In the genomic region with DNA sequence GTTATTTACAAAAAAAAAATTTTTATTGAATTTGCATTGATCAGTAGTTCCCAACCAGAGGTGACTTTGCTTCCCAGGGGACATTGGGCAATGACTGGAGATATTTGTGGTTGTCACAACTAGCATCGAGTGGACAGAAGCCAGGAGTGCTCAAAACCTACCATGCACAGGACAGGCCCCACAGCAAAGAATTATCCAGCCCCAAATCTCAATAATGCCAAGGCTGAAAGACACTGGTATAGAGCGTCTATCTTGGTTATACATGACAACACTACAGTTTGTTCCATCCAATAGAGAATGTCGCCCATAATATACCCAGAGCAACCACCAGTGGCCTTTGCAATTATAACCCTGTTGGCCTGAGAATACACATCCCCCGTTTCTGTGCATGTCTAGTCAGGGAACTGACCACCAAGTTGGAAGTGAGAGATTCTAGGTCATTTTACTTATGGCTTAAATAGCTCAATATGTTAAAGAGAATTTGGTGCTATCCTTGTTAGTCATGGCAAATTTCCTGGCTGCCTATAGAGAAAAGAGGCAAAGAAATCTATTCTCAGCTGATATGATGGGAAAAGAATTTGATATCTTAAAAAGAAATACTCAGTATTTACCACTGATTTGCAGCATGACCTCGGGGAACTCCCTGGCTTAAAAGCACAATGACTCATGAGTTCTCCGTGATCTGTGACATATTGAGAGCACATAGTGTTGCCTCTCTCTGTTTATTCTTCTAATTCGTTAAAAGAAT, we compare ENCODE assay signal across 1 cellular context.
TF ChIP-seq lines count a peak whose summit lies in the region.

No MANE protein-coding gene starts in this region.

TF ChIP-seq in SK-N-SH, 30 proteins besides CTCF, POLR2A, EP300 and RAD21 (continued from another document):
- no peak for TF ChIP-seq EZH2phosphoT487 (IDR thresholded peaks at IDR 0.05; ENCODE audit: borderline replicate concordance, low read depth)
- TF ChIP-seq MEF2A (IDR thresholded peaks at IDR 0.05; ENCODE audit: borderline replicate concordance, low read depth) = no peak
- no peak for TF ChIP-seq RXRA (IDR thresholded peaks at IDR 0.05; ENCODE audit: borderline replicate concordance, low read depth)
- no peak for TF ChIP-seq GATA2 (CRISPR knock-in tag; IDR thresholded peaks at IDR 0.05)
- TF ChIP-seq NFIC (IDR thresholded peaks at IDR 0.05; ENCODE audit: borderline replicate concordance) = 0 out of 2 replicates have a peak, but pooled peaks have one; percentile 12
- no peak for TF ChIP-seq FOXM1 (IDR thresholded peaks at IDR 0.05; ENCODE audit: low read depth)
- TF ChIP-seq, protein P1, sequence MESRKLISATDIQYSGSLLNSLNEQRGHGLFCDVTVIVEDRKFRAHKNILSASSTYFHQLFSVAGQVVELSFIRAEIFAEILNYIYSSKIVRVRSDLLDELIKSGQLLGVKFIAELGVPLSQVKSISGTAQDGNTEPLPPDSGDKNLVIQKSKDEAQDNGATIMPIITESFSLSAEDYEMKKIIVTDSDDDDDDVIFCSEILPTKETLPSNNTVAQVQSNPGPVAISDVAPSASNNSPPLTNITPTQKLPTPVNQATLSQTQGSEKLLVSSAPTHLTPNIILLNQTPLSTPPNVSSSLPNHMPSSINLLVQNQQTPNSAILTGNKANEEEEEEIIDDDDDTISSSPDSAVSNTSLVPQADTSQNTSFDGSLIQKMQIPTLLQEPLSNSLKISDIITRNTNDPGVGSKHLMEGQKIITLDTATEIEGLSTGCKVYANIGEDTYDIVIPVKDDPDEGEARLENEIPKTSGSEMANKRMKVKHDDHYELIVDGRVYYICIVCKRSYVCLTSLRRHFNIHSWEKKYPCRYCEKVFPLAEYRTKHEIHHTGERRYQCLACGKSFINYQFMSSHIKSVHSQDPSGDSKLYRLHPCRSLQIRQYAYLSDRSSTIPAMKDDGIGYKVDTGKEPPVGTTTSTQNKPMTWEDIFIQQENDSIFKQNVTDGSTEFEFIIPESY (IDR thresholded peaks at IDR 0.05; ENCODE audit: borderline replicate concordance, low read depth) = no peak
- no peak for TF ChIP-seq GABPA (IDR thresholded peaks at IDR 0.05; ENCODE audit: low read depth)
